ENCODE assay signal across 20 cellular contexts in the genomic region with DNA sequence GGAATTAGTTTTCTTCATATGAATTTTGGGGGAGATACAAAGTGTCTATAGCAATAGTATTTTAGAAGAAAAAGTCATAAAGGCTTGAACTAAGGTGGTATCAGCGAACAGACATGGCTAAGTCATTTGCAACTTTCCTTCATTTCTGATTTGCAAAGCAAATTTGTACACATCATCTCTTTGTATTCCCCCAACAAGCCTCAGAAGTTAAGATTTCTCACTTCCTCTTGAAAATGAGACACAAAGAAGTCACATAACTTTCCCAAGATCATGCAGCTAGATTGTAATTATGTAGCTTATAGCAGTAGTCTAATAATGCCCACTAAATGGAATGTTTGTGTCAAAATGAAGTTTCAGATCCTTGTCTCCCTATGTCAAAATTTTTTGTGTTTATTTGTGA.
"Had no signal": no experiment of that assay in that cellular context is flagged by ENCODE, and none has a peak within 500 bp of the region (broad histone marks: within the 10 kb centered on the region; RNA-seq: fewer than 3 reads in every experiment).

No MANE protein-coding gene starts in this region.

- DNase-seq: effector memory CD4-positive, alpha-beta T cell; left colon; left ventricle myocardium superior; mucosa of descending colon; naive thymus-derived CD8-positive, alpha-beta T cell; posterior cingulate gyrus; spleen; stimulated activated CD4-positive, alpha-beta T cell treated with anti-CD3 and anti-CD28 coated beads, Interleukin-15, amount 100 ng/mL, for 24 hours; stimulated activated CD4-positive, alpha-beta T cell treated with anti-CD3 and anti-CD28 coated beads, Interleukin-1b, Interleukin-23, amount 100 ng/mL, for 48 hours; stimulated activated CD4-positive, alpha-beta T cell treated with anti-CD3 and anti-CD28 coated beads, Interleukin-4, amount 100 ng/mL, for 24 hours; stimulated activated naive CD8-positive, alpha-beta T cell treated with anti-CD3 and anti-CD28 coated beads, Interleukin-15, amount 100 ng/mL, for 72 hours; substantia nigra; transverse colon had no signal

- H3K27ac ChIP-seq: neutrophil, spleen, thoracic aorta, transverse colon had no signal

- H3K4me3 ChIP-seq: mucosa of descending colon, spleen, thoracic aorta, transverse colon had no signal

- FAIRE-seq: endometrium, frontal cortex had no signal

- ATAC-seq: esophagus mucosa; left colon; left ventricle myocardium superior; mucosa of descending colon; naive thymus-derived CD8-positive, alpha-beta T cell; sciatic nerve; stimulated activated memory B cell treated with anti-CD40 and anti-IgM and Interleukin-4, amounts not matched to agents 10 μg/mL and 1 μg/mL and 100 μg/mL, for 72 hours; stimulated activated naive CD8-positive, alpha-beta T cell treated with anti-CD3 and anti-CD28 coated beads, Interleukin-15, amount 100 ng/mL, for 72 hours had no signal

- H3K27me3 ChIP-seq: neutrophil, spleen, transverse colon had no signal

- H3K4me1 ChIP-seq: spleen, transverse colon had no signal

- H3K36me3 ChIP-seq: neutrophil, spleen, thoracic aorta, transverse colon had no signal
